In genomic region chr4:82599336-82599735, GRCh38 we compare ENCODE assay signal across 17 cellular contexts. TPM values are rescaled to one million over a fixed set of nuclear protein-coding genes. Genes with fewer than 3 reads are reported as not detected.
DNase-seq lines count a peak whose midpoint lies in the region; ATAC-seq and TF ChIP-seq lines count a peak whose summit lies in the region.
"Had no signal": no experiment of that assay in that cellular context is flagged by ENCODE, and none has a peak within 500 bp of the region (broad histone marks: within the 10 kb centered on the region; RNA-seq: fewer than 3 reads in every experiment).

No MANE protein-coding gene starts in this region.

- H3K9me3 Mint-ChIP-seq in activated CD4-positive, alpha-beta T cell treated with anti-CD3 and anti-CD28 coated beads, Interleukin-2, amount 10 ng/mL, durations not matched to agents 24 days and 14 days = no peaks in the 10 kb centered on the region
- H3K9me3 Mint-ChIP-seq: activated T-cell treated with anti-CD3 and anti-CD28 coated beads, Interleukin-2, amount 50 U/mL, for 72 hours; stimulated activated naive B cell treated with anti-CD40 and anti-IgM and Interleukin-4, amounts not matched to agents 10 μg/mL and 1 μg/mL and 100 μg/mL, for 72 hours had no signal

- no peaks in the 10 kb centered on the region for H3K27me3 ChIP-seq in lower lobe of right lung (ENCODE audit: low read depth)
- H3K27me3 ChIP-seq: BLaER1 had no signal

- no peak for ATAC-seq in lower lobe of right lung
- ATAC-seq: activated T-cell treated with anti-CD3 and anti-CD28 coated beads, Interleukin-2, amount 50 U/mL, for 72 hours; stimulated activated naive B cell treated with anti-CD40 and anti-IgM and Interleukin-4, amounts not matched to agents 10 μg/mL and 1 μg/mL and 100 μg/mL, for 72 hours had no signal

- no peak overlapping the region for H3K4me3 ChIP-seq in epithelial cell of esophagus (ENCODE audit: low read length)
- no peak overlapping the region for H3K4me3 ChIP-seq in lower lobe of right lung
- H3K4me3 ChIP-seq: BLaER1, SJSA1 had no signal

- intact Hi-C loops in activated CD4-positive, alpha-beta T cell treated with anti-CD3 and anti-CD28 coated beads, Interleukin-2, amount 10 ng/mL, durations not matched to agents 24 days and 14 days (cut with micrococcal nuclease) = no loop called here
- intact Hi-C loops in lower lobe of right lung (cut with DNase I) (no loop called here), posterior cingulate gyrus (cut with DNase I) (no loop called here)

- no peaks in the 10 kb centered on the region for H3K4me1 ChIP-seq in lower lobe of right lung
- H3K4me1 ChIP-seq: BLaER1, parathyroid adenoma, SJSA1 had no signal

- no peak overlapping the region for H3K4me3 Mint-ChIP-seq in activated CD4-positive, alpha-beta T cell treated with anti-CD3 and anti-CD28 coated beads, Interleukin-2, amount 10 ng/mL, durations not matched to agents 24 days and 14 days
- H3K4me3 Mint-ChIP-seq: activated T-cell treated with anti-CD3 and anti-CD28 coated beads, Interleukin-2, amount 50 U/mL, for 72 hours; stimulated activated naive B cell treated with anti-CD40 and anti-IgM and Interleukin-4, amounts not matched to agents 10 μg/mL and 1 μg/mL and 100 μg/mL, for 72 hours had no signal

- no peak overlapping the region for H3K27ac Mint-ChIP-seq in activated CD4-positive, alpha-beta T cell treated with anti-CD3 and anti-CD28 coated beads, Interleukin-2, amount 10 ng/mL, durations not matched to agents 24 days and 14 days
- H3K27ac Mint-ChIP-seq: activated T-cell treated with anti-CD3 and anti-CD28 coated beads, Interleukin-2, amount 50 U/mL, for 72 hours; stimulated activated naive B cell treated with anti-CD40 and anti-IgM and Interleukin-4, amounts not matched to agents 10 μg/mL and 1 μg/mL and 100 μg/mL, for 72 hours had no signal

- H3K9me3 ChIP-seq in lower lobe of right lung = no peaks in the 10 kb centered on the region
- H3K9me3 ChIP-seq: BLaER1, SJSA1 had no signal

- H3K4me1 Mint-ChIP-seq in activated CD4-positive, alpha-beta T cell treated with anti-CD3 and anti-CD28 coated beads, Interleukin-2, amount 10 ng/mL, durations not matched to agents 24 days and 14 days = no peaks in the 10 kb centered on the region
- H3K4me1 Mint-ChIP-seq: stimulated activated naive B cell treated with anti-CD40 and anti-IgM and Interleukin-4, amounts not matched to agents 10 μg/mL and 1 μg/mL and 100 μg/mL, for 72 hours had no signal

- no peaks in the 10 kb centered on the region for H3K36me3 ChIP-seq in lower lobe of right lung
- H3K36me3 ChIP-seq: BLaER1, SJSA1 had no signal

- no peak for TF ChIP-seq CTCF in epithelial cell of esophagus (IDR thresholded peaks at IDR 0.05; ENCODE audit: insufficient read depth, low read depth, low read length, missing control alignments)
- TF ChIP-seq CTCF in lower lobe of right lung (IDR thresholded peaks at IDR 0.05) = no peak

- peak; percentile 34 for DNase-seq in DMS153 treated with DMSO at 0.1 percent for 48 hours (lab: John Stamatoyannopoulos, UW; ENCODE audit: unreplicated experiment)
- peak; percentile 28 for DNase-seq in HuH-7 (ENCODE audit: low spot score)
- DNase-seq in NCI-H510A treated with DMSO at 0.1 percent for 48 hours (lab: John Stamatoyannopoulos, UW) = peak; percentile 79
- DNase-seq in epithelial cell of esophagus (ENCODE audit: low read depth) = peak; percentile 15
- no peak for DNase-seq in activated CD4-positive, alpha-beta T cell treated with anti-CD3 and anti-CD28 coated beads, Interleukin-2, amount 10 ng/mL, durations not matched to agents 24 days and 14 days
- no peak for DNase-seq in COLO829 (ENCODE audit: low spot score)
- no peak for DNase-seq in lower lobe of right lung
- no peak for DNase-seq in posterior cingulate gyrus
- DNase-seq: activated CD4-positive, CD25-positive, alpha-beta regulatory T cell treated with anti-CD3 and anti-CD28 coated beads, Interleukin-2, amount 50 U/mL, for 72 hours; activated T-cell treated with anti-CD3 and anti-CD28 coated beads, Interleukin-2, amount 50 U/mL, for 72 hours; hippocampal formation; NCI-H446; stimulated activated naive B cell treated with anti-CD40 and anti-IgM and Interleukin-4, amounts not matched to agents 10 μg/mL and 1 μg/mL and 100 μg/mL, for 72 hours had no signal

- peaks cover 8% of the 10 kb centered on the region for H3K27me3 Mint-ChIP-seq in activated CD4-positive, alpha-beta T cell treated with anti-CD3 and anti-CD28 coated beads, Interleukin-2, amount 10 ng/mL, durations not matched to agents 24 days and 14 days

- no peak overlapping the region for H3K27ac ChIP-seq in lower lobe of right lung
- H3K27ac ChIP-seq: BLaER1, parathyroid adenoma, SJSA1 had no signal

- H3K36me3 Mint-ChIP-seq in activated CD4-positive, alpha-beta T cell treated with anti-CD3 and anti-CD28 coated beads, Interleukin-2, amount 10 ng/mL, durations not matched to agents 24 days and 14 days (ENCODE audit: low read depth) = no peaks in the 10 kb centered on the region
- H3K36me3 Mint-ChIP-seq: stimulated activated naive B cell treated with anti-CD40 and anti-IgM and Interleukin-4, amounts not matched to agents 10 μg/mL and 1 μg/mL and 100 μg/mL, for 72 hours had no signal

RNA-seq across cellular contexts. Expression of gene TMEM150C, which starts 37.5 kb away (rescaled TPM):
- not detected in 2 replicates for total RNA-seq in activated CD4-positive, alpha-beta T cell treated with anti-CD3 and anti-CD28 coated beads, Interleukin-2, amount 10 ng/mL, durations not matched to agents 24 days and 14 days
- total RNA-seq in lower lobe of right lung = 6.9 TPM
- total RNA-seq: HT-29, SJSA1 had no signal

Comparison
In these comparisons a context has a peak if more than half of its experiments do, and no peak if none do; other contexts are left out.
1. DNase-seq: peak in DMS153 treated with DMSO at 0.1 percent for 48 hours (single experiment), HuH-7 (single experiment), NCI-H510A treated with DMSO at 0.1 percent for 48 hours (single experiment) and epithelial cell of esophagus (single experiment); none in activated CD4-positive, alpha-beta T cell treated with anti-CD3 and anti-CD28 coated beads, Interleukin-2, amount 10 ng/mL, durations not matched to agents 24 days and 14 days (single experiment), COLO829 (single experiment), lower lobe of right lung (single experiment) and posterior cingulate gyrus (0 of 10).